Comparison of ENCODE assay signal across 1 cellular context in genomic region chr16:81624718-81625543, GRCh38.
A peak's percentile ranks its signal among the peaks of the same experiment; 100 is the strongest.
TF ChIP-seq lines count a peak whose summit lies in the region.

No MANE protein-coding gene starts in this region.

TF ChIP-seq in HepG2, 621 proteins besides CTCF, POLR2A, EP300 and RAD21 (continued from another document and continues in another):
- peak; percentile 97 for TF ChIP-seq ZNF687 (CRISPR knock-in tag; IDR thresholded peaks at IDR 0.05)
- TF ChIP-seq HMGXB4 (CRISPR knock-in tag; IDR thresholded peaks at IDR 0.05; ENCODE audit: borderline replicate concordance in 1 of 2, low read depth in 1 of 2), result 0 out of 4 replicates have a peak, but pooled peaks of 1 of the 2 experiments have one; percentile 43
- TF ChIP-seq ZNF234 (CRISPR knock-in tag; conservative IDR thresholded peaks at IDR 0.05), result no peak
- no peak for TF ChIP-seq HMGXB3 (CRISPR knock-in tag; IDR thresholded peaks at IDR 0.05; ENCODE audit: borderline replicate concordance)
- peak; percentile 86 for TF ChIP-seq FOXA3 (CRISPR knock-in tag; IDR thresholded peaks at IDR 0.05)
- peak; percentile 42; the same call in 1 of the 2 replicates for TF ChIP-seq ZNF839 (CRISPR knock-in tag; IDR thresholded peaks at IDR 0.05; ENCODE audit: borderline replicate concordance)
- TF ChIP-seq ZNF496 (CRISPR knock-in tag; IDR thresholded peaks at IDR 0.05; ENCODE audit: insufficient replicate concordance), result no peak
- peak; percentile 68 for TF ChIP-seq SAP130 (CRISPR knock-in tag; IDR thresholded peaks at IDR 0.05; ENCODE audit: low read depth)
- no peak for TF ChIP-seq POLR2AphosphoS2 (IDR thresholded peaks at IDR 0.05; ENCODE audit: low read depth, low read length)
- no peak for TF ChIP-seq ZNF83 (CRISPR knock-in tag; IDR thresholded peaks at IDR 0.05; ENCODE audit: borderline replicate concordance)
- TF ChIP-seq ZNF790 (CRISPR knock-in tag; IDR thresholded peaks at IDR 0.05; ENCODE audit: borderline replicate concordance), result no peak
- TF ChIP-seq SRY (CRISPR knock-in tag; IDR thresholded peaks at IDR 0.05), result no peak
- no peak for TF ChIP-seq NONO (IDR thresholded peaks at IDR 0.05)
- TF ChIP-seq NONO (CRISPR knock-in tag; conservative IDR thresholded peaks at IDR 0.05), result peak; percentile 34; the same call in 1 of the 2 replicates
- TF ChIP-seq RARA (CRISPR knock-in tag; IDR thresholded peaks at IDR 0.05), result peak; percentile 78
- TF ChIP-seq PAF1 (CRISPR knock-in tag; IDR thresholded peaks at IDR 0.05), result no peak
- TF ChIP-seq SCMH1 (CRISPR knock-in tag; IDR thresholded peaks at IDR 0.05; ENCODE audit: borderline replicate concordance), result no peak
- peak; percentile 47; the same call in 1 of the 2 replicates for TF ChIP-seq IRF2 (CRISPR knock-in tag; IDR thresholded peaks at IDR 0.05)
- TF ChIP-seq ZBTB7A (CRISPR knock-in tag; IDR thresholded peaks at IDR 0.05), result no peak
- no peak for TF ChIP-seq ZNF878 (CRISPR knock-in tag; IDR thresholded peaks at IDR 0.05)
- TF ChIP-seq SATB2 (CRISPR knock-in tag; IDR thresholded peaks at IDR 0.05), result no peak
- no peak for TF ChIP-seq ZNF142 (CRISPR knock-in tag; IDR thresholded peaks at IDR 0.05)
- TF ChIP-seq, protein P1, sequence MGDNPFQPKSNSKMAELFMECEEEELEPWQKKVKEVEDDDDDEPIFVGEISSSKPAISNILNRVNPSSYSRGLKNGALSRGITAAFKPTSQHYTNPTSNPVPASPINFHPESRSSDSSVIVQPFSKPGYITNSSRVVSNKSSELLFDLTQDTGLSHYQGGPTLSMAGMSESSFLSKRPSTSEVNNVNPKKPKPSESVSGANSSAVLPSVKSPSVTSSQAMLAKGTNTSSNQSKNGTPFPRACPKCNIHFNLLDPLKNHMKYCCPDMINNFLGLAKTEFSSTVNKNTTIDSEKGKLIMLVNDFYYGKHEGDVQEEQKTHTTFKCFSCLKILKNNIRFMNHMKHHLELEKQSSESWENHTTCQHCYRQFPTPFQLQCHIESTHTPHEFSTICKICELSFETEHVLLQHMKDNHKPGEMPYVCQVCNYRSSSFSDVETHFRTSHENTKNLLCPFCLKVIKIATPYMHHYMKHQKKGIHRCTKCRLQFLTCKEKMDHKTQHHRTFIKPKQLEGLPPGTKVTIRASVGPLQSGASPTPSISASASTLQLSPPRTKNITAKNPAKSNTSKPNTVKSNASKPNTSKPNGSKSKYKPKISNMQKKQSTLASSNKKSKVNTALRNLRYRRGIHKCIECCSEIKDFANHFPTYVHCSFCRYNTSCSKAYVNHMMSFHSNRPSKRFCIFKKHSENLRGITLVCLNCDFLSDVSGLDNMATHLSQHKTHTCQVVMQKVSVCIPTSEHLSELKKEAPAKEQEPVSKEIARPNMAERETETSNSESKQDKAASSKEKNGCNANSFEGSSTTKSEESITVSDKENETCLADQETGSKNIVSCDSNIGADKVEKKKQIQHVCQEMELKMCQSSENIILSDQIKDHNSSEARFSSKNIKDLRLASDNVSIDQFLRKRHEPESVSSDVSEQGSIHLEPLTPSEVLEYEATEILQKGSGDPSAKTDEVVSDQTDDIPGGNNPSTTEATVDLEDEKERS (CRISPR knock-in tag; IDR thresholded peaks at IDR 0.05), result peak; percentile 38; the same call in 1 of the 2 replicates
- TF ChIP-seq ZNF510 (CRISPR knock-in tag; IDR thresholded peaks at IDR 0.05; ENCODE audit: low read depth), result peak; percentile 55; the same call in 1 of the 2 replicates
- TF ChIP-seq, protein P2, sequence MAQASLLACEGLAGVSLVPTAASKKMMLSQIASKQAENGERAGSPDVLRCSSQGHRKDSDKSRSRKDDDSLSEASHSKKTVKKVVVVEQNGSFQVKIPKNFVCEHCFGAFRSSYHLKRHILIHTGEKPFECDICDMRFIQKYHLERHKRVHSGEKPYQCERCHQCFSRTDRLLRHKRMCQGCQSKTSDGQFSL (CRISPR knock-in tag; IDR thresholded peaks at IDR 0.05), result no peak
- TF ChIP-seq, protein P3, sequence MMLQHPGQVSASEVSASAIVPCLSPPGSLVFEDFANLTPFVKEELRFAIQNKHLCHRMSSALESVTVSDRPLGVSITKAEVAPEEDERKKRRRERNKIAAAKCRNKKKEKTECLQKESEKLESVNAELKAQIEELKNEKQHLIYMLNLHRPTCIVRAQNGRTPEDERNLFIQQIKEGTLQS (CRISPR knock-in tag; IDR thresholded peaks at IDR 0.05), result no peak
- TF ChIP-seq, protein P4, sequence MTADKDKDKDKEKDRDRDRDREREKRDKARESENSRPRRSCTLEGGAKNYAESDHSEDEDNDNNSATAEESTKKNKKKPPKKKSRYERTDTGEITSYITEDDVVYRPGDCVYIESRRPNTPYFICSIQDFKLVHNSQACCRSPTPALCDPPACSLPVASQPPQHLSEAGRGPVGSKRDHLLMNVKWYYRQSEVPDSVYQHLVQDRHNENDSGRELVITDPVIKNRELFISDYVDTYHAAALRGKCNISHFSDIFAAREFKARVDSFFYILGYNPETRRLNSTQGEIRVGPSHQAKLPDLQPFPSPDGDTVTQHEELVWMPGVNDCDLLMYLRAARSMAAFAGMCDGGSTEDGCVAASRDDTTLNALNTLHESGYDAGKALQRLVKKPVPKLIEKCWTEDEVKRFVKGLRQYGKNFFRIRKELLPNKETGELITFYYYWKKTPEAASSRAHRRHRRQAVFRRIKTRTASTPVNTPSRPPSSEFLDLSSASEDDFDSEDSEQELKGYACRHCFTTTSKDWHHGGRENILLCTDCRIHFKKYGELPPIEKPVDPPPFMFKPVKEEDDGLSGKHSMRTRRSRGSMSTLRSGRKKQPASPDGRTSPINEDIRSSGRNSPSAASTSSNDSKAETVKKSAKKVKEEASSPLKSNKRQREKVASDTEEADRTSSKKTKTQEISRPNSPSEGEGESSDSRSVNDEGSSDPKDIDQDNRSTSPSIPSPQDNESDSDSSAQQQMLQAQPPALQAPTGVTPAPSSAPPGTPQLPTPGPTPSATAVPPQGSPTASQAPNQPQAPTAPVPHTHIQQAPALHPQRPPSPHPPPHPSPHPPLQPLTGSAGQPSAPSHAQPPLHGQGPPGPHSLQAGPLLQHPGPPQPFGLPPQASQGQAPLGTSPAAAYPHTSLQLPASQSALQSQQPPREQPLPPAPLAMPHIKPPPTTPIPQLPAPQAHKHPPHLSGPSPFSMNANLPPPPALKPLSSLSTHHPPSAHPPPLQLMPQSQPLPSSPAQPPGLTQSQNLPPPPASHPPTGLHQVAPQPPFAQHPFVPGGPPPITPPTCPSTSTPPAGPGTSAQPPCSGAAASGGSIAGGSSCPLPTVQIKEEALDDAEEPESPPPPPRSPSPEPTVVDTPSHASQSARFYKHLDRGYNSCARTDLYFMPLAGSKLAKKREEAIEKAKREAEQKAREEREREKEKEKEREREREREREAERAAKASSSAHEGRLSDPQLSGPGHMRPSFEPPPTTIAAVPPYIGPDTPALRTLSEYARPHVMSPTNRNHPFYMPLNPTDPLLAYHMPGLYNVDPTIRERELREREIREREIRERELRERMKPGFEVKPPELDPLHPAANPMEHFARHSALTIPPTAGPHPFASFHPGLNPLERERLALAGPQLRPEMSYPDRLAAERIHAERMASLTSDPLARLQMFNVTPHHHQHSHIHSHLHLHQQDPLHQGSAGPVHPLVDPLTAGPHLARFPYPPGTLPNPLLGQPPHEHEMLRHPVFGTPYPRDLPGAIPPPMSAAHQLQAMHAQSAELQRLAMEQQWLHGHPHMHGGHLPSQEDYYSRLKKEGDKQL (CRISPR knock-in tag; IDR thresholded peaks at IDR 0.05; ENCODE audit: low read depth), result 0 out of 2 replicates have a peak, but pooled peaks have one; percentile 70
- TF ChIP-seq ZNF251 (CRISPR knock-in tag; IDR thresholded peaks at IDR 0.05), result no peak
